8 cellular contexts compared by ENCODE assay signal in genomic region chr17:78748048-78748729, GRCh38. TPM values are rescaled to one million over a fixed set of nuclear protein-coding genes. Genes with fewer than 3 reads are reported as not detected.
DNase-seq lines count a peak whose midpoint lies in the region; ATAC-seq and TF ChIP-seq lines count a peak whose summit lies in the region.

No MANE protein-coding gene starts in this region.

- H3K9ac ChIP-seq in BLaER1 (peak overlapping the region; percentile 55), SU-DHL-6 (ENCODE audit: low read length) (peak overlapping the region; percentile 30)

- WGBS in heart right ventricle, 2 donors, result 68 to 72% methylated on average over 6 of the region's 6 CpGs
- 8% methylated on average over 6 of the region's 6 CpGs for WGBS in thymus

- no peaks in the 10 kb centered on the region for H3K9me2 ChIP-seq in SU-DHL-6 (replicated peaks; ENCODE audit: insufficient read depth, low read length)

- peak overlapping the region; percentile 72 for H3K27ac ChIP-seq in BLaER1
- H3K27ac ChIP-seq in SU-DHL-6 (ENCODE audit: low read depth, low read length), result peak overlapping the region; percentile 52
- peak overlapping the region in 8 of 10 donors; percentile 22 to 87 (median 54) for H3K27ac ChIP-seq in heart right ventricle
- peak overlapping the region; percentile 82 for H3K27ac ChIP-seq in thymus (ENCODE audit: low read depth)

- H3K36me3 ChIP-seq in BLaER1, result no peaks in the 10 kb centered on the region
- no peaks in the 10 kb centered on the region for H3K36me3 ChIP-seq in SU-DHL-6 (ENCODE audit: low read length)
- H3K36me3 ChIP-seq in heart right ventricle, result peaks cover 0 to 12% (median 0%) of the 10 kb centered on the region in 9 donors
- H3K36me3 ChIP-seq in thymus (ENCODE audit: control insufficient read depth, insufficient read depth), result no peaks in the 10 kb centered on the region

- no peak overlapping the region for H2AFZ ChIP-seq in SU-DHL-6 (ENCODE audit: low read depth, low read length, severe bottlenecking)

- intact Hi-C loops in heart right ventricle (cut with DNase I), result loop anchor here in 5 of 10 donors (5.0 kb wide), 4 partner anchors 34 to 251 kb away; partner anchors contain the start of gene CYTH1 (in 2 of the 5)

- H3K4me1 ChIP-seq in BLaER1, result peaks cover 93% of the 10 kb centered on the region
- H3K4me1 ChIP-seq in heart right ventricle, result peaks cover 7 to 91% (median 55%) of the 10 kb centered on the region in 9 donors
- peaks cover 32% of the 10 kb centered on the region for H3K4me1 ChIP-seq in thymus (ENCODE audit: control insufficient read depth, insufficient read depth, low read length)

- TF ChIP-seq CTCF in SU-DHL-6 (IDR thresholded peaks at IDR 0.05; ENCODE audit: insufficient read depth, low read length, poor library complexity, severe bottlenecking) (no peak), heart right ventricle (IDR thresholded peaks at IDR 0.05) (no peak)

- peaks cover 25% of the 10 kb centered on the region; the same call in 1 of the 2 replicates for H3F3A ChIP-seq in SU-DHL-6 (ENCODE audit: insufficient read depth)

- H3K27me3 ChIP-seq in BLaER1, result no peaks in the 10 kb centered on the region
- no peaks in the 10 kb centered on the region for H3K27me3 ChIP-seq in SU-DHL-6 (ENCODE audit: low read length)
- no peaks in the 10 kb centered on the region for H3K27me3 ChIP-seq in heart right ventricle
- no peaks in the 10 kb centered on the region for H3K27me3 ChIP-seq in thymus (ENCODE audit: control insufficient read depth, insufficient read depth)

- peaks cover 54% of the 10 kb centered on the region for H3K79me2 ChIP-seq in SU-DHL-6 (ENCODE audit: insufficient read depth, low read length)

- H4K20me1 ChIP-seq in BLaER1 (no peaks in the 10 kb centered on the region), SU-DHL-6 (ENCODE audit: low read depth, low read length) (no peaks in the 10 kb centered on the region; the same call in 1 of the 2 replicates)

- ATAC-seq in GM21423 (IDR thresholded peaks at IDR 0.05; ENCODE audit: unreplicated experiment) (peak; percentile 71), heart right ventricle (peak in 3 of 8 donors; percentile 39 to 53 (median 40))

- DNase-seq in heart right ventricle, result no peak
- no peak for DNase-seq in glomerular visceral epithelial cell (ENCODE audit: extremely low spot score)
- no peak for DNase-seq in NCI-H2171 (lab: John Stamatoyannopoulos, UW)
- no peak for DNase-seq in Kasumi-1 (lab: John Stamatoyannopoulos, UW)

- peak overlapping the region; percentile 88 for H3K4me2 ChIP-seq in BLaER1
- peak overlapping the region; percentile 68 for H3K4me2 ChIP-seq in SU-DHL-6 (ENCODE audit: low read depth, low read length, poor library complexity, severe bottlenecking)

- H3K9me3 ChIP-seq in BLaER1, result no peaks in the 10 kb centered on the region
- H3K9me3 ChIP-seq in SU-DHL-6 (ENCODE audit: insufficient read depth, low read length), result no peaks in the 10 kb centered on the region
- H3K9me3 ChIP-seq in heart right ventricle, result no peaks in the 10 kb centered on the region
- H3K9me3 ChIP-seq in thymus (ENCODE audit: control insufficient read depth), result no peaks in the 10 kb centered on the region

- H3K4me3 ChIP-seq in BLaER1 (peak overlapping the region; percentile 51), SU-DHL-6 (ENCODE audit: insufficient read depth, low read length, poor library complexity, severe bottlenecking) (peak overlapping the region; percentile 35), heart right ventricle (peak overlapping the region in 1 of 10 donors; percentile 16), thymus (ENCODE audit: low read length) (peak overlapping the region; percentile 32)

RNA-seq across cellular contexts. Expression of gene CYTH1, which starts 33.9 kb away (rescaled TPM):
- total RNA-seq in heart right ventricle, result 10 to 100 TPM; 23.5 to 46.9 (median 34.8) TPM
- polyA plus RNA-seq in heart right ventricle (10 to 100 TPM; 22.3 to 31.5 TPM), thymus (91.7 TPM)
